Comparison of ENCODE assay signal across 1 cellular context in genomic region chr19:19686580-19686979, GRCh38.
TF ChIP-seq lines count a peak whose summit lies in the region.

No MANE protein-coding gene starts in this region.

TF ChIP-seq in GM23338, 12 proteins besides CTCF, POLR2A, EP300 and RAD21 (continued from another document):
- TF ChIP-seq, protein P1, sequence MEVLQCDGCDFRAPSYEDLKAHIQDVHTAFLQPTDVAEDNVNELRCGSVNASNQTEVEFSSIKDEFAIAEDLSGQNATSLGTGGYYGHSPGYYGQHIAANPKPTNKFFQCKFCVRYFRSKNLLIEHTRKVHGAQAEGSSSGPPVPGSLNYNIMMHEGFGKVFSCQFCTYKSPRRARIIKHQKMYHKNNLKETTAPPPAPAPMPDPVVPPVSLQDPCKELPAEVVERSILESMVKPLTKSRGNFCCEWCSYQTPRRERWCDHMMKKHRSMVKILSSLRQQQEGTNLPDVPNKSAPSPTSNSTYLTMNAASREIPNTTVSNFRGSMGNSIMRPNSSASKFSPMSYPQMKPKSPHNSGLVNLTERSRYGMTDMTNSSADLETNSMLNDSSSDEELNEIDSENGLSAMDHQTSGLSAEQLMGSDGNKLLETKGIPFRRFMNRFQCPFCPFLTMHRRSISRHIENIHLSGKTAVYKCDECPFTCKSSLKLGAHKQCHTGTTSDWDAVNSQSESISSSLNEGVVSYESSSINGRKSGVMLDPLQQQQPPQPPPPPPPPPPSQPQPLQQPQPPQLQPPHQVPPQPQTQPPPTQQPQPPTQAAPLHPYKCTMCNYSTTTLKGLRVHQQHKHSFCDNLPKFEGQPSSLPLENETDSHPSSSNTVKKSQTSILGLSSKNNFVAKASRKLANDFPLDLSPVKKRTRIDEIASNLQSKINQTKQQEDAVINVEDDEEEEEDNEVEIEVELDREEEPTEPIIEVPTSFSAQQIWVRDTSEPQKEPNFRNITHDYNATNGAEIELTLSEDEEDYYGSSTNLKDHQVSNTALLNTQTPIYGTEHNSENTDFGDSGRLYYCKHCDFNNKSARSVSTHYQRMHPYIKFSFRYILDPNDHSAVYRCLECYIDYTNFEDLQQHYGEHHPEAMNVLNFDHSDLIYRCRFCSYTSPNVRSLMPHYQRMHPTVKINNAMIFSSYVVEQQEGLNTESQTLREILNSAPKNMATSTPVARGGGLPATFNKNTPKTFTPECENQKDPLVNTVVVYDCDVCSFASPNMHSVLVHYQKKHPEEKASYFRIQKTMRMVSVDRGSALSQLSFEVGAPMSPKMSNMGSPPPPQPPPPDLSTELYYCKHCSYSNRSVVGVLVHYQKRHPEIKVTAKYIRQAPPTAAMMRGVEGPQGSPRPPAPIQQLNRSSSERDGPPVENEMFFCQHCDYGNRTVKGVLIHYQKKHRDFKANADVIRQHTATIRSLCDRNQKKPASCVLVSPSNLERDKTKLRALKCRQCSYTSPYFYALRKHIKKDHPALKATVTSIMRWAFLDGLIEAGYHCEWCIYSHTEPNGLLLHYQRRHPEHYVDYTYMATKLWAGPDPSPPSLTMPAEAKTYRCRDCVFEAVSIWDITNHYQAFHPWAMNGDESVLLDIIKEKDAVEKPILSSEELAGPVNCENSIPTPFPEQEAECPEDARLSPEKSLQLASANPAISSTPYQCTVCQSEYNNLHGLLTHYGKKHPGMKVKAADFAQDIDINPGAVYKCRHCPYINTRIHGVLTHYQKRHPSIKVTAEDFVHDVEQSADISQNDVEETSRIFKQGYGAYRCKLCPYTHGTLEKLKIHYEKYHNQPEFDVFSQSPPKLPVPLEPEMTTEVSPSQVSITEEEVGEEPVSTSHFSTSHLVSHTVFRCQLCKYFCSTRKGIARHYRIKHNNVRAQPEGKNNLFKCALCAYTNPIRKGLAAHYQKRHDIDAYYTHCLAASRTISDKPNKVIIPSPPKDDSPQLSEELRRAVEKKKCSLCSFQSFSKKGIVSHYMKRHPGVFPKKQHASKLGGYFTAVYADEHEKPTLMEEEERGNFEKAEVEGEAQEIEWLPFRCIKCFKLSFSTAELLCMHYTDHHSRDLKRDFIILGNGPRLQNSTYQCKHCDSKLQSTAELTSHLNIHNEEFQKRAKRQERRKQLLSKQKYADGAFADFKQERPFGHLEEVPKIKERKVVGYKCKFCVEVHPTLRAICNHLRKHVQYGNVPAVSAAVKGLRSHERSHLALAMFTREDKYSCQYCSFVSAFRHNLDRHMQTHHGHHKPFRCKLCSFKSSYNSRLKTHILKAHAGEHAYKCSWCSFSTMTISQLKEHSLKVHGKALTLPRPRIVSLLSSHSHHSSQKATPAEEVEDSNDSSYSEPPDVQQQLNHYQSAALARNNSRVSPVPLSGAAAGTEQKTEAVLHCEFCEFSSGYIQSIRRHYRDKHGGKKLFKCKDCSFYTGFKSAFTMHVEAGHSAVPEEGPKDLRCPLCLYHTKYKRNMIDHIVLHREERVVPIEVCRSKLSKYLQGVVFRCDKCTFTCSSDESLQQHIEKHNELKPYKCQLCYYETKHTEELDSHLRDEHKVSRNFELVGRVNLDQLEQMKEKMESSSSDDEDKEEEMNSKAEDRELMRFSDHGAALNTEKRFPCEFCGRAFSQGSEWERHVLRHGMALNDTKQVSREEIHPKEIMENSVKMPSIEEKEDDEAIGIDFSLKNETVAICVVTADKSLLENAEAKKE (CRISPR knock-in tag; IDR thresholded peaks at IDR 0.05), result no peak
- TF ChIP-seq, protein P2, sequence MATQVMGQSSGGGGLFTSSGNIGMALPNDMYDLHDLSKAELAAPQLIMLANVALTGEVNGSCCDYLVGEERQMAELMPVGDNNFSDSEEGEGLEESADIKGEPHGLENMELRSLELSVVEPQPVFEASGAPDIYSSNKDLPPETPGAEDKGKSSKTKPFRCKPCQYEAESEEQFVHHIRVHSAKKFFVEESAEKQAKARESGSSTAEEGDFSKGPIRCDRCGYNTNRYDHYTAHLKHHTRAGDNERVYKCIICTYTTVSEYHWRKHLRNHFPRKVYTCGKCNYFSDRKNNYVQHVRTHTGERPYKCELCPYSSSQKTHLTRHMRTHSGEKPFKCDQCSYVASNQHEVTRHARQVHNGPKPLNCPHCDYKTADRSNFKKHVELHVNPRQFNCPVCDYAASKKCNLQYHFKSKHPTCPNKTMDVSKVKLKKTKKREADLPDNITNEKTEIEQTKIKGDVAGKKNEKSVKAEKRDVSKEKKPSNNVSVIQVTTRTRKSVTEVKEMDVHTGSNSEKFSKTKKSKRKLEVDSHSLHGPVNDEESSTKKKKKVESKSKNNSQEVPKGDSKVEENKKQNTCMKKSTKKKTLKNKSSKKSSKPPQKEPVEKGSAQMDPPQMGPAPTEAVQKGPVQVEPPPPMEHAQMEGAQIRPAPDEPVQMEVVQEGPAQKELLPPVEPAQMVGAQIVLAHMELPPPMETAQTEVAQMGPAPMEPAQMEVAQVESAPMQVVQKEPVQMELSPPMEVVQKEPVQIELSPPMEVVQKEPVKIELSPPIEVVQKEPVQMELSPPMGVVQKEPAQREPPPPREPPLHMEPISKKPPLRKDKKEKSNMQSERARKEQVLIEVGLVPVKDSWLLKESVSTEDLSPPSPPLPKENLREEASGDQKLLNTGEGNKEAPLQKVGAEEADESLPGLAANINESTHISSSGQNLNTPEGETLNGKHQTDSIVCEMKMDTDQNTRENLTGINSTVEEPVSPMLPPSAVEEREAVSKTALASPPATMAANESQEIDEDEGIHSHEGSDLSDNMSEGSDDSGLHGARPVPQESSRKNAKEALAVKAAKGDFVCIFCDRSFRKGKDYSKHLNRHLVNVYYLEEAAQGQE (IDR thresholded peaks at IDR 0.05; ENCODE audit: unreplicated experiment), result no peak
- TF ChIP-seq ETS1 (IDR thresholded peaks at IDR 0.05) (no peak), ZNF331 (CRISPR knock-in tag; IDR thresholded peaks at IDR 0.05; ENCODE audit: low read depth) (no peak), NANOG (IDR thresholded peaks at IDR 0.05; ENCODE audit: borderline replicate concordance) (no peak), EZH2phosphoT487 (IDR thresholded peaks at IDR 0.05; ENCODE audit: unreplicated experiment) (no peak), JUNB (IDR thresholded peaks at IDR 0.05; ENCODE audit: unreplicated experiment) (no peak), ZNF114 (CRISPR knock-in tag; IDR thresholded peaks at IDR 0.05) (no peak)
